ENCODE assay signal across 16 cellular contexts in the genomic region with DNA sequence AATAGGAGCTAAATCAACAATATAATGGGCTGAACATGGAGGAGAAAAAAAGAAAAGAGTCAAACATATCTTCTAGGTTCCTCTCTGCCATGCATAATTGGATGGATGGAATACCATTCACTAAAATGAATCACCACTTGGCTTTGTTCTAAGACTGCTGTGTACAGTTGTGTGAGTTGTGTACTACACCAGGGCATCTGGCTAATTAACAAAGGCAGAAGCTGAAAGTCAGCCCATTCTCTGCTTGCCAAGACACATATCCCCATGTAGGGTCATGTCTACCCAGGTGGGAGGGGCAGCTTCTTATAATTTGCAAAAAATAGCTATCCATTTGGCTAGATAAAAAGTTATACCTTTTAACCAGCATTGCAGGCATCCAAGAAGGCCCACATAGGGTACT. TPM values are rescaled to one million over a fixed set of nuclear protein-coding genes. Genes with fewer than 3 reads are reported as not detected.
DNase-seq lines count a peak whose midpoint lies in the region; ATAC-seq, FAIRE-seq and TF ChIP-seq lines count a peak whose summit lies in the region.
"Had no signal": no experiment of that assay in that cellular context is flagged by ENCODE, and none has a peak within 500 bp of the region (broad histone marks: within the 10 kb centered on the region; RNA-seq: fewer than 3 reads in every experiment).

No MANE protein-coding gene starts in this region.

- H3K27me3 ChIP-seq in AG04450 (ENCODE audit: control insufficient read depth, insufficient read depth, low read length) (no peaks in the 10 kb centered on the region), bronchial epithelial cell (ENCODE audit: control insufficient read depth, insufficient read depth, low read length) (no peaks in the 10 kb centered on the region), HAP-1 (ENCODE audit: low read depth) (0 out of 2 replicates have a peak, but pooled peaks cover 2% of the 10 kb centered on the region)
- H3K27me3 ChIP-seq: upper lobe of right lung had no signal

- H3K27ac ChIP-seq in AG04450 (ENCODE audit: low read depth, low read length): peak overlapping the region; percentile 86
- H3K27ac ChIP-seq in caudate nucleus (ENCODE audit: low read depth, low read length): no peak overlapping the region

- H3K36me3 ChIP-seq in bronchial epithelial cell (ENCODE audit: control insufficient read depth, insufficient read depth, low read length) (no peaks in the 10 kb centered on the region), HAP-1 (replicated peaks) (no peaks in the 10 kb centered on the region)
- H3K36me3 ChIP-seq: upper lobe of right lung had no signal

- TF ChIP-seq CTCF in AG04450 (IDR thresholded peaks at IDR 0.05; ENCODE audit: low read depth, low read length): no peak
- no peak for TF ChIP-seq CTCF in bronchial epithelial cell (IDR thresholded peaks at IDR 0.05; ENCODE audit: insufficient read depth, low read length, severe bottlenecking)

- H3K4me3 ChIP-seq in AG04450 (ENCODE audit: low read depth, low read length) (no peak overlapping the region), bronchial epithelial cell (ENCODE audit: low read depth, low read length) (no peak overlapping the region), HAP-1 (no peak overlapping the region)
- H3K4me3 ChIP-seq: upper lobe of right lung had no signal

- no peak for FAIRE-seq in bronchial epithelial cell (lab: Jason Lieb, UNC)
- FAIRE-seq: small intestine had no signal

- DNase-seq in AG04450 (ENCODE audit: low read depth, low spot score): no peak
- DNase-seq in M059J (ENCODE audit: low read depth): peak; percentile 85
- DNase-seq in bronchial epithelial cell (ENCODE audit: low read depth): peak; percentile 88
- peak; percentile 45 for DNase-seq in kidney tubule cell (ENCODE audit: low spot score)
- DNase-seq in HAP-1 (ENCODE audit: low spot score in 2 of 2): no peak
- DNase-seq in caudate nucleus (lab: John Stamatoyannopoulos, UW): no peak
- no peak for DNase-seq in D341Med (ENCODE audit: low spot score)
- DNase-seq: activated B cell treated with CpG ODN at 0.5 μM for 24 hours; activated naive CD4-positive, alpha-beta T cell treated with Interleukin-2 at 50 U/mL for 16 hours; effector CD8-positive, alpha-beta T cell; NCI-H1048; RPMI8226; upper lobe of right lung had no signal

- CTCF ChIA-PET in AG04450 (lab: Charles Lee): interaction anchor here (0.8 to 1.5 kb wide), 4 partner anchors 10 to 936 kb away, joined by 3 to 6 read pairs (median 4); no protein-coding TSS in a partner anchor

- H3K9me3 ChIP-seq in AG04450 (ENCODE audit: control insufficient read depth, insufficient read depth, low read length): no peaks in the 10 kb centered on the region
- no peaks in the 10 kb centered on the region for H3K9me3 ChIP-seq in HAP-1
- H3K9me3 ChIP-seq: upper lobe of right lung had no signal

- POLR2A ChIA-PET in AG04450 (lab: Yijun Ruan, JAX): interaction anchor here (0.7 to 1.5 kb wide), 3 partner anchors 8 to 21 kb away, joined by 3 to 8 read pairs (median 3); a partner anchor contains a TSS

- ATAC-seq in GM21390 (IDR thresholded peaks at IDR 0.05; ENCODE audit: unreplicated experiment): no peak
- ATAC-seq: stimulated activated memory B cell treated with anti-CD40 and anti-IgM and Interleukin-4, amounts not matched to agents 10 μg/mL and 1 μg/mL and 100 μg/mL, for 72 hours had no signal

- H3K4me1 ChIP-seq in HAP-1: no peaks in the 10 kb centered on the region

- in situ Hi-C loops in HAP-1 (cut with MboI; ENCODE audit: low sequenced_read_pairs): no loop called here

RNA-seq across cellular contexts. Expression of a gene that starts 21.0 kb away (rescaled TPM):
- polyA plus RNA-seq in AG04450 (2011; rRNA removed): 48.7 and 56.5 TPM in 2 replicates
- polyA minus RNA-seq in AG04450 (2011; rRNA and poly(A)+ RNA removed): 95.6 and 108 TPM in 2 replicates
- 49.3 and 85.5 TPM in 2 replicates for total RNA-seq in M059J (2014; rRNA removed; shearing (Covaris generic))
- total RNA-seq in bronchial epithelial cell: 66.2 and 90.0 TPM in 2 replicates

Comparison
In these comparisons a context has a peak if more than half of its experiments do, and no peak if none do; other contexts are left out.
1. DNase-seq: peak in M059J (single experiment), bronchial epithelial cell (single experiment) and kidney tubule cell (single experiment); none in AG04450 (single experiment), HAP-1 (0 of 2), caudate nucleus (0 of 61) and D341Med (single experiment).